Comparison of ENCODE assay signal across 8 cellular contexts in genomic region chr10:43461950-43462349, GRCh38. TPM values are rescaled to one million over a fixed set of nuclear protein-coding genes. Genes with fewer than 3 reads are reported as not detected.
A peak's percentile ranks its signal among the peaks of the same experiment; 100 is the strongest.
DNase-seq lines count a peak whose midpoint lies in the region; ATAC-seq and TF ChIP-seq lines count a peak whose summit lies in the region.

No MANE protein-coding gene starts in this region.

- no peak overlapping the region for H3K4me3 Mint-ChIP-seq in CD4-positive, alpha-beta T cell
- H3K4me3 Mint-ChIP-seq in activated CD8-positive, alpha-beta T cell treated with anti-CD3 and anti-CD28 coated beads for 36 hours: no peak overlapping the region

- H3K4me3 ChIP-seq in psoas muscle: peak overlapping the region; percentile 21

- TF ChIP-seq CTCF in CD4-positive, alpha-beta T cell (IDR thresholded peaks at IDR 0.05): peak; percentile 86
- peak; percentile 75 for TF ChIP-seq CTCF in activated CD8-positive, alpha-beta T cell treated with anti-CD3 and anti-CD28 coated beads for 36 hours (IDR thresholded peaks at IDR 0.05)
- TF ChIP-seq CTCF in psoas muscle (IDR thresholded peaks at IDR 0.05): peak; percentile 84

- H3K36me3 Mint-ChIP-seq in CD4-positive, alpha-beta T cell (ENCODE audit: low read depth): no peaks in the 10 kb centered on the region
- no peaks in the 10 kb centered on the region for H3K36me3 Mint-ChIP-seq in activated CD8-positive, alpha-beta T cell treated with anti-CD3 and anti-CD28 coated beads for 36 hours (ENCODE audit: low read depth)

- no peaks in the 10 kb centered on the region for H3K9me3 Mint-ChIP-seq in CD4-positive, alpha-beta T cell
- no peaks in the 10 kb centered on the region for H3K9me3 Mint-ChIP-seq in activated CD8-positive, alpha-beta T cell treated with anti-CD3 and anti-CD28 coated beads for 36 hours

- H3K4me1 Mint-ChIP-seq in CD4-positive, alpha-beta T cell (ENCODE audit: low read depth): peaks cover 20% of the 10 kb centered on the region
- H3K4me1 Mint-ChIP-seq in activated CD8-positive, alpha-beta T cell treated with anti-CD3 and anti-CD28 coated beads for 36 hours (ENCODE audit: low read depth): peaks cover 5% of the 10 kb centered on the region

- no peak overlapping the region for H3K27ac ChIP-seq in CD4-positive, alpha-beta T cell (ENCODE audit: low read depth, low read length)
- H3K27ac ChIP-seq in psoas muscle: no peak overlapping the region

- WGBS in psoas muscle, 3 donors: 35 to 42% (median 37%) methylated on average over 5 of the region's 5 CpGs

- no peaks in the 10 kb centered on the region for H3K36me3 ChIP-seq in psoas muscle (ENCODE audit: insufficient read depth in 1 of 2, low read depth in 1 of 2)

- no peaks in the 10 kb centered on the region for H3K27me3 Mint-ChIP-seq in CD4-positive, alpha-beta T cell
- H3K27me3 Mint-ChIP-seq in activated CD8-positive, alpha-beta T cell treated with anti-CD3 and anti-CD28 coated beads for 36 hours: no peaks in the 10 kb centered on the region

- CTCF ChIA-PET in CD4-positive, alpha-beta T cell (lab: Charles Lee): interaction anchor here (0.9 to 1.3 kb wide), 2 partner anchors 72 to 169 kb away, joined by 5 to 6 read pairs; no protein-coding TSS in a partner anchor
- CTCF ChIA-PET in activated CD8-positive, alpha-beta T cell treated with anti-CD3 and anti-CD28 coated beads for 36 hours (lab: Charles Lee): interaction anchor here (0.6 to 3.7 kb wide), 19 partner anchors 9 to 422 kb away, joined by 3 to 29 read pairs (median 3); no protein-coding TSS in a partner anchor

- no peaks in the 10 kb centered on the region for H3K9me3 ChIP-seq in CD4-positive, alpha-beta T cell (ENCODE audit: control insufficient read depth, low read length)
- no peaks in the 10 kb centered on the region for H3K9me3 ChIP-seq in psoas muscle

- peak; percentile 87 for ATAC-seq in CD4-positive, alpha-beta T cell (ENCODE audit: poor library complexity)
- ATAC-seq in GM18502 (IDR thresholded peaks at IDR 0.05; ENCODE audit: poor library complexity, unreplicated experiment) (peak; percentile 67), HG03159 (IDR thresholded peaks at IDR 0.05; ENCODE audit: unreplicated experiment) (peak; percentile 81), psoas muscle (peak; percentile 53 to 87 (median 66))
- peak; percentile 82 for ATAC-seq in activated CD8-positive, alpha-beta T cell treated with anti-CD3 and anti-CD28 coated beads for 36 hours

- peak overlapping the region; percentile 2 for H3K27ac Mint-ChIP-seq in CD4-positive, alpha-beta T cell
- H3K27ac Mint-ChIP-seq in activated CD8-positive, alpha-beta T cell treated with anti-CD3 and anti-CD28 coated beads for 36 hours: no peak overlapping the region

- intact Hi-C loops in CD4-positive, alpha-beta T cell (cut with DNase I, micrococcal nuclease): loop anchor here (1.0 to 10.0 kb wide), 14 partner anchors 71 to 710 kb away; partner anchors contain the start of genes BMS1 (in 1 of the 2), CSGALNACT2 (in 1 of the 2) and RASGEF1A (in 1 of the 2)
- intact Hi-C loops in activated CD8-positive, alpha-beta T cell treated with anti-CD3 and anti-CD28 coated beads for 36 hours (cut with micrococcal nuclease): loop anchor here (1.0 to 10.0 kb wide), 2 partner anchors 169 to 257 kb away; no protein-coding TSS in a partner anchor
- intact Hi-C loops in psoas muscle (cut with DNase I): loop anchor here (2.0 kb wide), 2 partner anchors 169 to 595 kb away; no protein-coding TSS in a partner anchor

- POLR2A ChIA-PET in CD4-positive, alpha-beta T cell (lab: Charles Lee): interaction anchor here (0.6 to 1.8 kb wide), 3 partner anchors 25 to 324 kb away, joined by 4 to 7 read pairs (median 4); partner anchors contain the start of genes CSGALNACT2 and ZNF487
- POLR2A ChIA-PET in activated CD8-positive, alpha-beta T cell treated with anti-CD3 and anti-CD28 coated beads for 36 hours (lab: Charles Lee): interaction anchor here (0.5 to 2.3 kb wide), 5 partner anchors 54 to 113 kb away, joined by 3 to 5 read pairs (median 4); no protein-coding TSS in a partner anchor

- DNase-seq in CD4-positive, alpha-beta T cell: peak in 1 of 10 experiments; percentile 12
- DNase-seq in NCI-H2196 treated with DMSO at 0.1 percent for 48 hours (lab: John Stamatoyannopoulos, UW; ENCODE audit: unreplicated experiment) (peak; percentile 16), glomerular visceral epithelial cell (ENCODE audit: extremely low spot score) (peak; percentile 71), psoas muscle (no peak)
- peak; percentile 38 for DNase-seq in activated CD8-positive, alpha-beta T cell treated with anti-CD3 and anti-CD28 coated beads for 36 hours
- DNase-seq in activated T-cell treated with anti-CD3 and anti-CD28 coated beads, Interleukin-2, amount 50 U/mL, for 48 hours: no peak

- no peaks in the 10 kb centered on the region for H3K27me3 ChIP-seq in CD4-positive, alpha-beta T cell (ENCODE audit: control insufficient read depth, insufficient read depth, low read length)
- no peaks in the 10 kb centered on the region for H3K27me3 ChIP-seq in psoas muscle (ENCODE audit: insufficient read depth in 3 of 3, low read length in 2 of 3)

- H3K4me1 ChIP-seq in psoas muscle: no peaks in the 10 kb centered on the region

RNA-seq across cellular contexts. Expression of gene ZNF487, which starts 25.0 kb away (rescaled TPM):
- total RNA-seq in CD4-positive, alpha-beta T cell: 1 to 10 TPM; 7.5 to 8.5 TPM
- total RNA-seq in activated CD8-positive, alpha-beta T cell treated with anti-CD3 and anti-CD28 coated beads for 36 hours: 1 to 10 TPM; 1.4 to 1.9 TPM
- 1 to 10 TPM; 1.2 to 2.1 (median 1.5) TPM for total RNA-seq in psoas muscle
- 1 to 10 TPM; 2.0 to 9.8 (median 2.5) TPM for polyA plus RNA-seq in psoas muscle

RNA-seq across cellular contexts. Expression of gene HNRNPF, which starts 53.0 kb away (rescaled TPM):
- total RNA-seq in CD4-positive, alpha-beta T cell: 10 to 100 TPM; 86.5 to 87.9 TPM
- total RNA-seq in activated CD8-positive, alpha-beta T cell treated with anti-CD3 and anti-CD28 coated beads for 36 hours: 100 to 1,000 TPM; 442 to 445 TPM
- 100 to 1,000 TPM in 2 of 4 donors, 10 to 100 TPM in 2; 68.0 to 154 (median 110) TPM for total RNA-seq in psoas muscle
- polyA plus RNA-seq in psoas muscle: 100 to 1,000 TPM in 1 of 3 donors, 10 to 100 TPM in 2; 62.1 to 126 (median 75.2) TPM

Comparison
In these comparisons a context has a peak if more than half of its experiments do, and no peak if none do; other contexts are left out.
1. DNase-seq: peak in NCI-H2196 treated with DMSO at 0.1 percent for 48 hours (single experiment), activated CD8-positive, alpha-beta T cell treated with anti-CD3 and anti-CD28 coated beads for 36 hours (single experiment) and glomerular visceral epithelial cell (single experiment); none in psoas muscle (0 of 2) and activated T-cell treated with anti-CD3 and anti-CD28 coated beads, Interleukin-2, amount 50 U/mL, for 48 hours (0 of 2).
2. Peak in every context shown above with its lines, with median percentiles within 50 percentile points of each other: ATAC-seq and CTCF ChIP-seq.